10 cellular contexts compared by ENCODE assay signal in the genomic region with DNA sequence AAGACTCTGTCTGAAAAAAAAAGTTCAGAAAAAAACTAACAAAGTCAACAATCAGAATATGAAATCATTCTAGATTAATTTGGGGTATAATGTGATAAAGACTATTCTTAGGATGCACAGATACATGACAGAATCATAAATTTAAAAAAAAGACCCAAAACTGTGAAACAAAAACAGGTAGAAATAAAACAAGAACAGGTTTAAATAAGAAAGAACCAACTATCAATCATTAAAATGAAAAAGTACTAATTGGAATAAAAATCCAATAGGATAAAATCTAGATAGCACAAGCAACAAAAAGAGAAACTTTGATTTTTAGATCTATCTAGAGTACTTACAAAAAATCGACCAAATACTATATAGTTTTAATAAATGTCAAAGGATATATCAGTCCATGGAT. TPM values are rescaled to one million over a fixed set of nuclear protein-coding genes. Genes with fewer than 3 reads are reported as not detected.
"Had no signal": no experiment of that assay in that cellular context is flagged by ENCODE, and none has a peak within 500 bp of the region (broad histone marks: within the 10 kb centered on the region; RNA-seq: fewer than 3 reads in every experiment).

No MANE protein-coding gene starts in this region.

- ATAC-seq: HepG2, K562 had no signal

- H3K4me1 Mint-ChIP-seq: IgD-negative memory B cell had no signal

- H3K36me3 Mint-ChIP-seq: IgD-negative memory B cell had no signal

- H3K4me3 ChIP-seq: K562 had no signal

- H3K4me2 ChIP-seq: KMS-11 had no signal

- DNase-seq: IMR-90, KG1 had no signal

- H3K4me3 Mint-ChIP-seq: IgD-negative memory B cell had no signal

- H3K27ac Mint-ChIP-seq: IgD-negative memory B cell had no signal

- FAIRE-seq: HepG2, HTR-8/SVneo, K562 had no signal

- H3K27ac ChIP-seq: HL-60, KMS-11 had no signal

RNA-seq across cellular contexts. Expression of gene TMEM202, which starts 13.4 kb away (rescaled TPM):
- total RNA-seq: HepG2, HT-29, HT1080, IMR-90, K562 had no signal
- polyA plus RNA-seq: HepG2, IgD-negative memory B cell, IMR-90, K562 had no signal
